14 cellular contexts compared by ENCODE assay signal in genomic region chr3:139558351-139559170, GRCh38. TPM values are rescaled to one million over a fixed set of nuclear protein-coding genes. Genes with fewer than 3 reads are reported as not detected.
"Had no signal": no experiment of that assay in that cellular context is flagged by ENCODE, and none has a peak within 500 bp of the region (broad histone marks: within the 10 kb centered on the region; RNA-seq: fewer than 3 reads in every experiment).

No MANE protein-coding gene starts in this region.

- H3K4me3 ChIP-seq: smooth muscle cell, upper lobe of left lung had no signal

- DNase-seq: activated CD4-positive, alpha-beta memory T cell treated with anti-CD3 and anti-CD28 coated beads, Interleukin-2, amount 10 ng/mL, durations not matched to agents 7 days and 5 days; activated CD4-positive, alpha-beta T cell treated with anti-CD3 and anti-CD28 coated beads for 36 hours; activated naive CD4-positive, alpha-beta T cell; activated T-cell treated with anti-CD3 and anti-CD28 coated beads, Interleukin-2, amount 50 U/mL, for 48 hours; central memory CD4-positive, alpha-beta T cell; cortex of kidney; effector CD8-positive, alpha-beta T cell; hippocampal formation; naive B cell; right cardiac atrium; SW 1271; upper lobe of left lung had no signal

- H3K4me1 ChIP-seq: parathyroid adenoma, upper lobe of left lung had no signal

- H3K27me3 ChIP-seq: upper lobe of left lung had no signal

- H3K79me2 ChIP-seq: parathyroid adenoma had no signal

- H3K4me2 ChIP-seq: smooth muscle cell had no signal

- H3K9ac ChIP-seq: parathyroid adenoma had no signal

- H3K9me3 ChIP-seq: upper lobe of left lung had no signal

- H3K27ac ChIP-seq: parathyroid adenoma, upper lobe of left lung had no signal

- H2AFZ ChIP-seq: parathyroid adenoma had no signal

- H3K36me3 ChIP-seq: upper lobe of left lung had no signal

RNA-seq across cellular contexts. Expression of gene RBP1, which starts 19.0 kb away (rescaled TPM):
- total RNA-seq: activated CD4-positive, alpha-beta memory T cell treated with anti-CD3 and anti-CD28 coated beads, Interleukin-2, amount 10 ng/mL, durations not matched to agents 7 days and 5 days; activated CD4-positive, alpha-beta T cell treated with anti-CD3 and anti-CD28 coated beads for 36 hours had no signal
